ENCODE assay signal across 9 cellular contexts in genomic region chr17:82781894-82782274, GRCh38. TPM values are rescaled to one million over a fixed set of nuclear protein-coding genes. Genes with fewer than 3 reads are reported as not detected.
DNase-seq lines count a peak whose midpoint lies in the region; ATAC-seq and TF ChIP-seq lines count a peak whose summit lies in the region.
"Had no signal": no experiment of that assay in that cellular context is flagged by ENCODE, and none has a peak within 500 bp of the region (broad histone marks: within the 10 kb centered on the region; RNA-seq: fewer than 3 reads in every experiment).

No MANE protein-coding gene starts in this region.

- H3K4me3 ChIP-seq in choroid plexus epithelial cell (ENCODE audit: low read depth, low read length) (no peak overlapping the region), left lung (no peak overlapping the region)

- peak; percentile 92 for TF ChIP-seq CTCF in Calu3 (IDR thresholded peaks at IDR 0.05; ENCODE audit: unreplicated experiment)
- peak; percentile 99 for TF ChIP-seq CTCF in choroid plexus epithelial cell (conservative IDR thresholded peaks at IDR 0.05; ENCODE audit: low read depth, low read length)
- TF ChIP-seq CTCF in left lung (IDR thresholded peaks at IDR 0.05): peak; percentile 96 to 98

- H3K27ac Mint-ChIP-seq in Calu3 (ENCODE audit: unreplicated experiment): no peak overlapping the region
- H3K27ac Mint-ChIP-seq: T-helper 1 cell treated with Interleukin-12 subunit alpha and Interleukin-12 subunit beta and Interleukin-4 antibody, amounts not matched to agents 30 μg/mL and 1 μg/mL, for 36 hours had no signal

- no TSS peak for BruUV-seq in Calu3 (replicated peaks; lab: Mats Ljungman, UMichigan)

- no peak overlapping the region for H3K4me3 Mint-ChIP-seq in Calu3 (ENCODE audit: low read depth, unreplicated experiment)
- H3K4me3 Mint-ChIP-seq: T-helper 1 cell treated with Interleukin-12 subunit alpha and Interleukin-12 subunit beta and Interleukin-4 antibody, amounts not matched to agents 30 μg/mL and 1 μg/mL, for 36 hours had no signal

- peak; percentile 80 for ATAC-seq in HG02642 (IDR thresholded peaks at IDR 0.05; ENCODE audit: poor library complexity, unreplicated experiment)
- ATAC-seq in left lung: peak; percentile 100
- no peak for ATAC-seq in GM21367 (IDR thresholded peaks at IDR 0.05; ENCODE audit: unreplicated experiment)

- H3K27ac ChIP-seq in left lung: peak overlapping the region in 1 of 2 donors; percentile 65

- peaks cover 5% of the 10 kb centered on the region for H3K9me3 Mint-ChIP-seq in Calu3 (ENCODE audit: low read depth, unreplicated experiment)
- H3K9me3 Mint-ChIP-seq: T-helper 1 cell treated with Interleukin-12 subunit alpha and Interleukin-12 subunit beta and Interleukin-4 antibody, amounts not matched to agents 30 μg/mL and 1 μg/mL, for 36 hours had no signal

- CTCF ChIA-PET in Calu3 (lab: Charles Lee): interaction anchor here (0.6 to 1.5 kb wide), 4 partner anchors 108 to 132 kb away, joined by 3 to 14 read pairs (median 8); no protein-coding TSS in a partner anchor

- no peaks in the 10 kb centered on the region for H3K27me3 Mint-ChIP-seq in Calu3 (ENCODE audit: unreplicated experiment)

- peaks cover 5% of the 10 kb centered on the region for H3K36me3 Mint-ChIP-seq in Calu3 (ENCODE audit: insufficient read depth, unreplicated experiment)

- intact Hi-C loops in Calu3 (cut with micrococcal nuclease; ENCODE audit: unreplicated experiment): loop anchor here (5.0 kb wide), 1 partner anchor 130 kb away; no protein-coding TSS in a partner anchor
- intact Hi-C loops in left lung (cut with DNase I): loop anchor here in 1 of 2 donors (5.0 kb wide), 2 partner anchors 130 to 180 kb away; no protein-coding TSS in a partner anchor

- H3K4me1 Mint-ChIP-seq in Calu3 (ENCODE audit: low read depth, unreplicated experiment): peaks cover 12% of the 10 kb centered on the region

- H3K36me3 ChIP-seq in left lung: peaks cover 0 to 22% of the 10 kb centered on the region in 2 donors

- no peaks in the 10 kb centered on the region for H3K27me3 ChIP-seq in left lung

- peak; percentile 90 for DNase-seq in Calu3
- DNase-seq in NCI-H510A treated with DMSO at 0.1 percent for 48 hours (lab: John Stamatoyannopoulos, UW): peak; percentile 92
- DNase-seq in activated CD4-positive, alpha-beta T cell treated with anti-CD3 and anti-CD28 coated beads for 48 hours: peak; percentile 86
- peak; percentile 86 for DNase-seq in choroid plexus epithelial cell (ENCODE audit: low read depth)
- peak; percentile 85 to 96 for DNase-seq in left lung
- DNase-seq in stimulated activated CD4-positive, alpha-beta T cell treated with anti-CD3 and anti-CD28 coated beads, Interleukin-4, amount 100 ng/mL, for 24 hours: peak; percentile 83

- no peaks in the 10 kb centered on the region for H3K9me3 ChIP-seq in left lung

- peaks cover 0 to 10% of the 10 kb centered on the region in 2 donors for H3K4me1 ChIP-seq in left lung

RNA-seq across cellular contexts. Expression of gene TBCD, which starts 30.0 kb away (rescaled TPM):
- total RNA-seq in Calu3 (2022) (76.6 and 90.7 TPM in 2 replicates), left lung (10 to 100 TPM; 87.2 to 89.6 TPM)

RNA-seq across cellular contexts. Expression of gene FN3K, which starts 46.5 kb away (rescaled TPM):
- total RNA-seq in Calu3 (2022): 13.4 and 15.5 TPM in 2 replicates
- total RNA-seq in left lung: 10 to 100 TPM; 17.7 to 28.1 TPM

RNA-seq across cellular contexts. Expression of gene ZNF750, which starts 57.9 kb away (rescaled TPM):
- not detected in 2 replicates for total RNA-seq in Calu3 (2022)
- total RNA-seq in left lung: 1 to 10 TPM; 1.6 to 3.4 TPM
